Comparison of ENCODE assay signal across 11 cellular contexts in the genomic region with DNA sequence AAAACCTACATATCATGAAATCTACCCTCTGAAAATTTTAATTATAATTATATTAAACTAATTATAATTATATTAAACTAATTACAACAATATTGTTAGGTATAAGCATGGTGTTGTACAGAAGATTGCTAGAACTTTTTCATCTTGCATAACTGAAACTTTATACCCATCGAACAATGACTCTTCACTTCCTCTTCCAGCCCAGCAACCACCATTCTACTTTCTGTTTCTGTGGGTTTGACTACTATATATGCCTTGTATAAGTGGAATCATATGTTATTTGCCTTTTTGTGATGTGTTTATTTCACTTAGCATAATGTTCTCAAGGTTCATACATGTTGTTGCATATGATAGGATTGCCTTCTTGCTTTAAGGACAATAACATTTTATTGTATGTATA.
DNase-seq lines count a peak whose midpoint lies in the region; ATAC-seq and FAIRE-seq lines count a peak whose summit lies in the region.
"Had no signal": no experiment of that assay in that cellular context is flagged by ENCODE, and none has a peak within 500 bp of the region (broad histone marks: within the 10 kb centered on the region; RNA-seq: fewer than 3 reads in every experiment).

No MANE protein-coding gene starts in this region.

- H3K4me3 Mint-ChIP-seq in stimulated activated naive B cell treated with anti-CD40 and anti-IgM and Interleukin-4, amounts not matched to agents 10 μg/mL and 1 μg/mL and 100 μg/mL, for 72 hours: no peak overlapping the region
- H3K4me3 Mint-ChIP-seq: neural progenitor cell had no signal

- no peaks in the 10 kb centered on the region for H3K36me3 Mint-ChIP-seq in stimulated activated naive B cell treated with anti-CD40 and anti-IgM and Interleukin-4, amounts not matched to agents 10 μg/mL and 1 μg/mL and 100 μg/mL, for 72 hours
- H3K36me3 Mint-ChIP-seq: neural progenitor cell had no signal

- DNase-seq in stimulated activated naive B cell treated with anti-CD40 and anti-IgM and Interleukin-4, amounts not matched to agents 10 μg/mL and 1 μg/mL and 100 μg/mL, for 72 hours: no peak
- no peak for DNase-seq in frontal cortex (ENCODE audit: low spot score in 2 of 2)
- DNase-seq in NCI-H2227 treated with DMSO at 0.1 percent for 48 hours (lab: John Stamatoyannopoulos, UW): no peak
- no peak for DNase-seq in NCI-H1105 treated with DMSO at 0.1 percent for 48 hours (lab: John Stamatoyannopoulos, UW)
- DNase-seq: activated CD4-positive, CD25-positive, alpha-beta regulatory T cell; activated naive CD4-positive, alpha-beta T cell treated with Interleukin-2 at 50 U/mL for 16 hours; stimulated activated naive CD4-positive, alpha-beta T cell had no signal

- H3K27me3 Mint-ChIP-seq in stimulated activated naive B cell treated with anti-CD40 and anti-IgM and Interleukin-4, amounts not matched to agents 10 μg/mL and 1 μg/mL and 100 μg/mL, for 72 hours: no peaks in the 10 kb centered on the region

- no peak for FAIRE-seq in frontal cortex (lab: Jason Lieb, UNC)

- no peak overlapping the region for H3K27ac Mint-ChIP-seq in stimulated activated naive B cell treated with anti-CD40 and anti-IgM and Interleukin-4, amounts not matched to agents 10 μg/mL and 1 μg/mL and 100 μg/mL, for 72 hours
- H3K27ac Mint-ChIP-seq: neural progenitor cell had no signal

- peaks cover 0 to 3% of the 10 kb centered on the region in 2 donors for H3K9me3 Mint-ChIP-seq in stimulated activated naive B cell treated with anti-CD40 and anti-IgM and Interleukin-4, amounts not matched to agents 10 μg/mL and 1 μg/mL and 100 μg/mL, for 72 hours

- H3K4me1 Mint-ChIP-seq in stimulated activated naive B cell treated with anti-CD40 and anti-IgM and Interleukin-4, amounts not matched to agents 10 μg/mL and 1 μg/mL and 100 μg/mL, for 72 hours: peaks cover 0 to 2% of the 10 kb centered on the region in 2 donors

- ATAC-seq in GM19395 (IDR thresholded peaks at IDR 0.05; ENCODE audit: unreplicated experiment): peak; percentile 93
- ATAC-seq in HG02763 (IDR thresholded peaks at IDR 0.05; ENCODE audit: unreplicated experiment): peak; percentile 84
- ATAC-seq in HG03520 (IDR thresholded peaks at IDR 0.05; ENCODE audit: unreplicated experiment): peak; percentile 96
- ATAC-seq in stimulated activated naive B cell treated with anti-CD40 and anti-IgM and Interleukin-4, amounts not matched to agents 10 μg/mL and 1 μg/mL and 100 μg/mL, for 72 hours (replicated peaks): peak; percentile 72 to 75
